ENCODE assay signal across 1 cellular context in genomic region chr4:134390327-134390726, GRCh38.
A peak's percentile ranks its signal among the peaks of the same experiment; 100 is the strongest.
TF ChIP-seq lines count a peak whose summit lies in the region.

No MANE protein-coding gene starts in this region.

TF ChIP-seq in neural cell, 6 proteins besides CTCF, POLR2A, EP300 and RAD21 (continued from another document):
- TF ChIP-seq POLR2AphosphoS5 (IDR thresholded peaks at IDR 0.05), result peak; percentile 100
